7 cellular contexts compared by ENCODE assay signal in the genomic region with DNA sequence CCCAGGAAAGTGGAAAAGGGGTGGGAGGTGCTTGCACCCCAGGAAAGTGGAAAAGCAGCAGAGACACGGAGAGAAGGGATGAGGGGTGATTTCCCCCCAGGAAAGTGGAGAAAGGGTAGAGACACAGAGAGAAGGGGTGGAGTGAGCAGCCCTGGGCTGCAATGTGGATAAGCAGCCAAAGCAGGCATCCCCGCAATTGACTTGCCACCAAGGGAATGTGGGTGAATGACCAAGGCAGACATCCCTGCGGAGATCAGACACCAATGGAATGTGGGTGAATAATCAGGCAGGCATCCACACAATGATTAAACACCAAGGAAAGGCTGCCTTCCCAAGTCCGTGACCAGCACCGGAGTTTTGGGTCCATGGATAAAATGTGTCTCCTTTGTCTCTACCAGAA.
DNase-seq lines count a peak whose midpoint lies in the region; ATAC-seq and TF ChIP-seq lines count a peak whose summit lies in the region.
"Not testable (repeated sequence)": the region's sequence is repeated elsewhere in the genome, so short reads cannot be mapped to it uniquely, and the experiment has no call there.

No MANE protein-coding gene starts in this region.

- H2AFZ ChIP-seq in IMR-90 (replicated peaks; ENCODE audit: low read length, poor library complexity): peak overlapping the region; percentile 79
- H2AFZ ChIP-seq in osteoblast (ENCODE audit: low read length): peak overlapping the region; percentile 31

- not testable (repeated sequence) for H3K9me3 ChIP-seq in IMR-90 (ENCODE audit: control insufficient read depth, insufficient read depth, low read length); SJCRH30 (replicated peaks); osteoblast (ENCODE audit: low read depth, low read length)

- in situ Hi-C loops in IMR-90 (cut with MboI; ENCODE audit: low sequenced_read_pairs): not testable (repeated sequence)

- dilution Hi-C loops in IMR-90 (cut with HindIII; ENCODE audit: low sequenced_read_pairs, unreplicated experiment): not testable (repeated sequence)

- H3K4me3 ChIP-seq in IMR-90 (ENCODE audit: insufficient read depth, low read depth, low read length); SJCRH30; osteoblast (ENCODE audit: insufficient read depth, low read length): not testable (repeated sequence)

- H3K4me1 ChIP-seq in IMR-90 (ENCODE audit: control insufficient read depth, insufficient read depth, low read length) (peaks cover 21% of the 10 kb centered on the region), osteoblast (ENCODE audit: insufficient read depth, low read length) (peaks cover 39% of the 10 kb centered on the region)
- H3K4me1 ChIP-seq in SJCRH30: not testable (repeated sequence)

- POLR2A ChIA-PET in IMR-90 (lab: Charles Lee; ENCODE audit: unreplicated experiment): not testable (repeated sequence)

- not testable (repeated sequence) for H3K9ac ChIP-seq in IMR-90 (ENCODE audit: low read depth, low read length)

- H3K4ac ChIP-seq in IMR-90 (ENCODE audit: low read depth, low read length): peak overlapping the region; percentile 95

- peak overlapping the region; percentile 47; the same call in 1 of the 2 replicates for H3K56ac ChIP-seq in IMR-90 (ENCODE audit: extremely low read depth, insufficient read depth, low read length)

- not testable (repeated sequence) for H3K79me1 ChIP-seq in IMR-90 (ENCODE audit: low read depth in 1 of 2, low read length in 2 of 2)

- H4K5ac ChIP-seq in IMR-90 (ENCODE audit: low read depth, low read length): not testable (repeated sequence)

- peak overlapping the region; percentile 99 for H2BK5ac ChIP-seq in IMR-90 (ENCODE audit: low read depth, low read length, poor library complexity, severe bottlenecking)

- not testable (repeated sequence) for H3K9me1 ChIP-seq in IMR-90 (ENCODE audit: insufficient read depth, low read length)

- not testable (repeated sequence) for TF ChIP-seq POLR2A in IMR-90 (IDR thresholded peaks at IDR 0.05; ENCODE audit: low read depth, low read length)

- 0% methylated on average over 1 of the region's 5 CpGs; no CpG with 5 or more reads in 1 of the 2 experiments for whole genome bisulfite sequencing in IMR-90 (ENCODE audit: extremely low coverage in 2 of 2, insufficient read length in 1 of 2), 2 experiments

- peak overlapping the region; percentile 96 for H2BK20ac ChIP-seq in IMR-90 (ENCODE audit: low read depth, low read length)

- not testable (repeated sequence) for H3K79me2 ChIP-seq in osteoblast (ENCODE audit: insufficient read depth, low read length)

- peak overlapping the region; percentile 98; the same call in 1 of the 3 replicates for H2BK15ac ChIP-seq in IMR-90 (ENCODE audit: low read depth, low read length)

- TF ChIP-seq RAD21 in IMR-90 (IDR thresholded peaks at IDR 0.05; ENCODE audit: low read length): not testable (repeated sequence)

- peak; percentile 63 for ATAC-seq in IMR-90 (ENCODE audit: low read depth)

- not testable (repeated sequence) for BruUV-seq in IMR-90 (replicated peaks; lab: Mats Ljungman, UMichigan)

- intact Hi-C loops in IMR-90 (cut with micrococcal nuclease): not testable (repeated sequence)

- H3K36me3 ChIP-seq in IMR-90 (ENCODE audit: control insufficient read depth, insufficient read depth, low read length); SJCRH30; osteoblast (ENCODE audit: insufficient read depth, low read length): not testable (repeated sequence)

- CTCF ChIA-PET in IMR-90 (lab: Yijun Ruan, JAX): not testable (repeated sequence)

- H3K18ac ChIP-seq in IMR-90 (ENCODE audit: low read depth, low read length): not testable (repeated sequence)

- peak overlapping the region; percentile 99 for H2BK120ac ChIP-seq in IMR-90 (ENCODE audit: low read depth, low read length)

- TF ChIP-seq CTCF in IMR-90 (conservative IDR thresholded peaks at IDR 0.05; ENCODE audit: low read depth, low read length); osteoblast (IDR thresholded peaks at IDR 0.05; ENCODE audit: extremely low read depth, low read depth, low read length): not testable (repeated sequence)

- peak overlapping the region; percentile 33; the same call in 1 of the 2 replicates for H3K27ac ChIP-seq in IMR-90 (ENCODE audit: insufficient read depth, low read length)
- H3K27ac ChIP-seq in SJCRH30: peak overlapping the region; percentile 22; the same call in 1 of the 2 replicates
- peak overlapping the region; percentile 16 for H3K27ac ChIP-seq in epithelial cell of prostate
- peak overlapping the region; percentile 80 for H3K27ac ChIP-seq in osteoblast (ENCODE audit: low read depth, low read length)

- H4K91ac ChIP-seq in IMR-90 (ENCODE audit: insufficient read depth, low read depth, low read length): peak overlapping the region; percentile 88

- H3K4me2 ChIP-seq in IMR-90 (ENCODE audit: low read depth, low read length): not testable (repeated sequence)
- H3K4me2 ChIP-seq in osteoblast (ENCODE audit: insufficient read depth, low read length): peak overlapping the region; percentile 40

- H3K14ac ChIP-seq in IMR-90 (replicated peaks; ENCODE audit: low read depth, low read length): 0 out of 2 replicates have a peak overlapping the region, but pooled peaks have one; percentile 74

- H3K27me3 ChIP-seq in IMR-90 (ENCODE audit: control insufficient read depth, insufficient read depth, low read length); SJCRH30; osteoblast (ENCODE audit: insufficient read depth, low read length): not testable (repeated sequence)

- DNase-seq in ELR (ENCODE audit: low read depth) (peak; percentile 91), IMR-90 (peak; percentile 78), SJCRH30 (peak in 1 of 2 experiments; percentile 30), astrocyte of the hippocampus (ENCODE audit: low read depth, low spot score) (peak; percentile 85), hepatic stellate cell (ENCODE audit: low spot score) (peak; percentile 21)
- DNase-seq in epithelial cell of prostate (ENCODE audit: low read depth, low spot score); osteoblast (ENCODE audit: insufficient read length, low spot score, missing footprints): not testable (repeated sequence)

- H2AK5ac ChIP-seq in IMR-90 (ENCODE audit: low read depth, low read length): peak overlapping the region; percentile 84; the same call in 1 of the 2 replicates

- not testable (repeated sequence) for H4K20me1 ChIP-seq in IMR-90 (ENCODE audit: insufficient read depth, low read length); osteoblast (ENCODE audit: insufficient read depth, low read length)

- peak overlapping the region; percentile 88 to 96 for H4K8ac ChIP-seq in IMR-90 (ENCODE audit: low read depth in 2 of 2, low read length in 2 of 2)

- peak overlapping the region; percentile 76 for H2AK9ac ChIP-seq in IMR-90 (replicated peaks; ENCODE audit: low read depth, low read length, poor library complexity)

- H3K23ac ChIP-seq in IMR-90 (ENCODE audit: low read depth, low read length): peak overlapping the region; percentile 70; the same call in 1 of the 2 replicates

Comparison
In these comparisons a context has a peak if more than half of its experiments do, and no peak if none do; other contexts are left out.
1. H3K27ac ChIP-seq: peak in every context shown above with its lines; median percentile 80 in osteoblast; 33 in IMR-90; 22 in SJCRH30; 16 in epithelial cell of prostate.